ENCODE assay signal across 8 cellular contexts in the genomic region with DNA sequence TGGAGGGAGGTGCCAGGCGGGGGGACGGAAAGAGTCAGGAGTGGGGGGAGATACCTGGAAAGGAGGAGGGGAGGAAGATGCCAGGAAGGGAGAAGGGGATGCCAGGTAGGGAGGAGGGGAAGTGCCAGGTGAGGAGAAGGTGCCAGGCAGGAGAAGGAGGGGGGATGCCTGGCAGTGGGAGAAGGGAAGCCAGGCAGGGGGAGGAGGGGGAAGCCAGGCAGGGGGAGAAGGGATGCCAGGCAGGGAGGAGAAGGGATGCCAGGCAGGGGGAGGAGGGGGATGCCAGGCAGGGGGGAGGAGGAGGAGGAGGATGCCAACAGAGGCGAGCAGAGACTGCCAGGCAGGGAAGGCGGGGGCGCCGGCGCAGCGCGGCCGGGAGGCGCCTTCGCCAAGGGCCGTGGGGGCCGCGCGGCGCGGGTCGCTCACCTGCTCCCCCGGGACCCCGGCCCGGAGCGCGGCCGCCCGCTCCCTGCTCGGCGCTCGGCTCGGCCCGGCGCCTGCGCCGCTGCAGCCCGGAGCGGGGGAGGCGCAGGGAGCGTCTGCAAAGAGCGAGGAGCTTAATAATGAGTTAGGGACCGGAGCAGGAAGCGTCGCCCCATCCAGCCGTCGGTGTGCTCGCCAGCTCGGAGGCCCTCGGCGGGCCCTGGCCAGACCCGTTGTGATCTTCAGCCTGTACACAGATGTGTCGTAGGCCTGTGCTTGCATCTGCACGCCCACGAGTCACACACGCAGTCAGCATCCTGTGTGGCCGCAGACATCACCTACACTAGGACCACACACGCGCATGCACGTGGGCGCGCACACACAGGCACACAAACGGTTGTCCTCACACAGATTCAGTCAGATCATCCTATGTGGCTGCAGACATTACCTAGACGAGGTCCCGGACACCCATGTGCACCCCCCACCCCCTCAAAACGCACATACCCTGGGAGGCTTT. TPM values are rescaled to one million over a fixed set of nuclear protein-coding genes. Genes with fewer than 3 reads are reported as not detected.
DNase-seq lines count a peak whose midpoint lies in the region; ATAC-seq and TF ChIP-seq lines count a peak whose summit lies in the region.

No MANE protein-coding gene starts in this region.

- no peak overlapping the region for H2AK5ac ChIP-seq in trophoblast cell (ENCODE audit: low read length)

- DNase-seq in KG1 (lab: John Stamatoyannopoulos, UW) (peak; percentile 9), SJSA1 (ENCODE audit: low read depth in 1 of 2, low spot score in 2 of 2) (peak; percentile 41 to 57), heart right ventricle (peak; percentile 42 to 51), trophoblast cell (peak in 1 of 2 donors; percentile 16), tibial nerve (ENCODE audit: low spot score in 2 of 2) (peak in 1 of 2 donors; percentile 32)
- DNase-seq in activated naive CD8-positive, alpha-beta T cell treated with anti-CD3 and anti-CD28 coated beads, Interleukin-2, amount 10 ng/mL, durations not matched to agents 7 days and 5 days, result peak; percentile 74

- no peak overlapping the region for H3K9ac ChIP-seq in trophoblast cell (ENCODE audit: low read length)

- H4K8ac ChIP-seq in trophoblast cell (ENCODE audit: low read depth, low read length), result no peak overlapping the region

- H3K4me2 ChIP-seq in trophoblast cell (ENCODE audit: low read length), result peak overlapping the region; percentile 71

- peak overlapping the region; percentile 72 for H3K4me3 Mint-ChIP-seq in activated naive CD8-positive, alpha-beta T cell treated with anti-CD3 and anti-CD28 coated beads, Interleukin-2, amount 10 ng/mL, durations not matched to agents 7 days and 5 days

- H3K36me3 ChIP-seq in SJSA1 (no peaks in the 10 kb centered on the region), heart right ventricle (no peaks in the 10 kb centered on the region), trophoblast cell (ENCODE audit: control insufficient read depth in 1 of 2, insufficient read depth in 2 of 2, low read length in 2 of 2) (no peaks in the 10 kb centered on the region), tibial nerve (peaks cover 0 to 10% (median 0%) of the 10 kb centered on the region in 3 donors)

- no peaks in the 10 kb centered on the region for H3K36me3 Mint-ChIP-seq in activated naive CD8-positive, alpha-beta T cell treated with anti-CD3 and anti-CD28 coated beads, Interleukin-2, amount 10 ng/mL, durations not matched to agents 7 days and 5 days

- peak; percentile 19 to 52 for TF ChIP-seq POLR2A in tibial nerve (IDR thresholded peaks at IDR 0.05)

- H3K4me1 Mint-ChIP-seq in activated naive CD8-positive, alpha-beta T cell treated with anti-CD3 and anti-CD28 coated beads, Interleukin-2, amount 10 ng/mL, durations not matched to agents 7 days and 5 days, result peaks cover 24% of the 10 kb centered on the region

- no peaks in the 10 kb centered on the region for H3K9me3 Mint-ChIP-seq in activated naive CD8-positive, alpha-beta T cell treated with anti-CD3 and anti-CD28 coated beads, Interleukin-2, amount 10 ng/mL, durations not matched to agents 7 days and 5 days

- TF ChIP-seq CTCF in heart right ventricle (IDR thresholded peaks at IDR 0.05), result no peak
- TF ChIP-seq CTCF in tibial nerve (IDR thresholded peaks at IDR 0.05), result no peak

- H3K27ac ChIP-seq in SJSA1 (no peak overlapping the region), heart right ventricle (no peak overlapping the region), trophoblast cell (ENCODE audit: low read depth, low read length) (no peak overlapping the region), tibial nerve (peak overlapping the region in 3 of 4 donors; percentile 19 to 76 (median 48))

- H4K91ac ChIP-seq in trophoblast cell (ENCODE audit: low read depth, low read length), result no peak overlapping the region

- H3K4ac ChIP-seq in trophoblast cell (ENCODE audit: low read depth, low read length), result no peak overlapping the region

- intact Hi-C loops in heart right ventricle (cut with DNase I), result no loop called here

- ATAC-seq in GM18498 (IDR thresholded peaks at IDR 0.05; ENCODE audit: unreplicated experiment) (peak; percentile 72), heart right ventricle (peak; percentile 42 to 85 (median 67)), HG03097 (IDR thresholded peaks at IDR 0.05; ENCODE audit: low FRiP score, unreplicated experiment) (no peak)
- peak; percentile 67 for ATAC-seq in activated naive CD8-positive, alpha-beta T cell treated with anti-CD3 and anti-CD28 coated beads, Interleukin-2, amount 10 ng/mL, durations not matched to agents 7 days and 5 days (ENCODE audit: low read depth)

- TF ChIP-seq EP300 in tibial nerve (IDR thresholded peaks at IDR 0.05), result no peak

- no peak overlapping the region for H2BK120ac ChIP-seq in trophoblast cell (ENCODE audit: insufficient read depth, low read length, poor library complexity)

- no peak overlapping the region for H3K23ac ChIP-seq in trophoblast cell (ENCODE audit: low read length)

- peaks cover 9% of the 10 kb centered on the region for H3K27me3 Mint-ChIP-seq in activated naive CD8-positive, alpha-beta T cell treated with anti-CD3 and anti-CD28 coated beads, Interleukin-2, amount 10 ng/mL, durations not matched to agents 7 days and 5 days

- peak overlapping the region; percentile 32 for H3K4me3 ChIP-seq in SJSA1
- H3K4me3 ChIP-seq in heart right ventricle, result peak overlapping the region in 9 of 10 donors; percentile 33 to 55 (median 46)
- H3K4me3 ChIP-seq in trophoblast cell (ENCODE audit: low read depth, low read length), result peak overlapping the region; percentile 59
- peak overlapping the region; percentile 16 to 62 (median 35) for H3K4me3 ChIP-seq in tibial nerve

- no peaks in the 10 kb centered on the region for H3K79me1 ChIP-seq in trophoblast cell (ENCODE audit: low read length)

- no peak overlapping the region for H2BK12ac ChIP-seq in trophoblast cell (ENCODE audit: low read length)

- no peak overlapping the region for H3K18ac ChIP-seq in trophoblast cell (ENCODE audit: low read length)

- H2BK5ac ChIP-seq in trophoblast cell (ENCODE audit: low read depth, low read length, poor library complexity), result no peak overlapping the region

- H3K27ac Mint-ChIP-seq in activated naive CD8-positive, alpha-beta T cell treated with anti-CD3 and anti-CD28 coated beads, Interleukin-2, amount 10 ng/mL, durations not matched to agents 7 days and 5 days, result peak overlapping the region; percentile 71

- no peaks in the 10 kb centered on the region for H3K9me3 ChIP-seq in SJSA1 (replicated peaks)
- H3K9me3 ChIP-seq in heart right ventricle, result no peaks in the 10 kb centered on the region
- peaks cover 2% of the 10 kb centered on the region for H3K9me3 ChIP-seq in trophoblast cell (ENCODE audit: insufficient read depth, low read depth, low read length)
- H3K9me3 ChIP-seq in tibial nerve, result no peaks in the 10 kb centered on the region

- no peaks in the 10 kb centered on the region for H3K79me2 ChIP-seq in trophoblast cell (ENCODE audit: control insufficient read depth, insufficient read depth, low read length, poor library complexity)

- H3K14ac ChIP-seq in trophoblast cell (ENCODE audit: low read length), result no peak overlapping the region

- peaks cover 9% of the 10 kb centered on the region for H3K4me1 ChIP-seq in SJSA1 (replicated peaks)
- H3K4me1 ChIP-seq in heart right ventricle, result peaks cover 0 to 33% (median 8%) of the 10 kb centered on the region in 9 donors
- peaks cover 0 to 4% of the 10 kb centered on the region in 2 experiments for H3K4me1 ChIP-seq in trophoblast cell (ENCODE audit: control insufficient read depth in 1 of 2, insufficient read depth in 2 of 2, low read length in 2 of 2)
- peaks cover 0 to 40% (median 17%) of the 10 kb centered on the region in 4 donors for H3K4me1 ChIP-seq in tibial nerve

- H4K12ac ChIP-seq in trophoblast cell (ENCODE audit: low read depth, low read length), result no peak overlapping the region

- no peak overlapping the region for H2AFZ ChIP-seq in trophoblast cell (ENCODE audit: insufficient read depth, low read length, poor library complexity)

- H3K27me3 ChIP-seq in SJSA1 (replicated peaks), result no peaks in the 10 kb centered on the region
- H3K27me3 ChIP-seq in heart right ventricle, result peaks cover 0 to 24% (median 9%) of the 10 kb centered on the region in 7 donors
- peaks cover 4% of the 10 kb centered on the region for H3K27me3 ChIP-seq in trophoblast cell (ENCODE audit: insufficient read depth, low read length)
- H3K27me3 ChIP-seq in tibial nerve, result no peaks in the 10 kb centered on the region

- POLR2A ChIA-PET in activated naive CD8-positive, alpha-beta T cell treated with anti-CD3 and anti-CD28 coated beads, Interleukin-2, amount 10 ng/mL, durations not matched to agents 7 days and 5 days (lab: Charles Lee), result interaction anchor here (0.6 to 1.1 kb wide), 5 partner anchors 10 to 65 kb away, joined by 3 to 4 read pairs (median 3); partner anchors contain the start of gene CHPF2

- WGBS in heart right ventricle, 2 donors, result 4 to 5% methylated on average over 61 to 62 of the region's 63 CpGs
- no CpG with 5 or more reads among the region's 63 CpGs for WGBS in trophoblast cell (ENCODE audit: extremely low coverage, insufficient coverage, insufficient read length)
- 1 to 5% methylated on average over 15 to 52 of the region's 63 CpGs for WGBS in tibial nerve, 2 donors

RNA-seq across cellular contexts. Expression of gene SMARCD3, which starts 28.4 kb away (rescaled TPM):
- 20.9 and 22.6 TPM in 2 replicates for total RNA-seq in SJSA1 (2014; rRNA removed; shearing (Covaris generic))
- total RNA-seq in activated naive CD8-positive, alpha-beta T cell treated with anti-CD3 and anti-CD28 coated beads, Interleukin-2, amount 10 ng/mL, durations not matched to agents 7 days and 5 days, result 10 to 100 TPM in 1 of 2 experiments, 1 to 10 TPM in 1; 7.8 to 12.6 TPM
- total RNA-seq in heart right ventricle, result 100 to 1,000 TPM in 5 of 10 donors, 10 to 100 TPM in 5; 78.0 to 119 (median 97.6) TPM
- polyA plus RNA-seq in heart right ventricle, result 100 to 1,000 TPM in 1 of 2 donors, 10 to 100 TPM in 1; 77.7 to 175 TPM
- 11.3 and 11.7 TPM in 2 replicates for polyA plus RNA-seq in trophoblast cell (2013)
- total RNA-seq in tibial nerve, result 10 to 100 TPM; 55.5 to 97.2 (median 77.3) TPM

RNA-seq across cellular contexts. Expression of gene CHPF2, which starts 44.6 kb away (rescaled TPM):
- 50.1 and 68.1 TPM in 2 replicates for total RNA-seq in SJSA1 (2014; rRNA removed; shearing (Covaris generic))
- total RNA-seq in activated naive CD8-positive, alpha-beta T cell treated with anti-CD3 and anti-CD28 coated beads, Interleukin-2, amount 10 ng/mL, durations not matched to agents 7 days and 5 days, result 10 to 100 TPM; 44.3 to 48.4 TPM
- total RNA-seq in heart right ventricle (10 to 100 TPM; 12.1 to 22.4 (median 17.4) TPM), tibial nerve (10 to 100 TPM; 34.5 to 58.5 (median 40.2) TPM)
- 10 to 100 TPM; 19.2 to 20.9 TPM for polyA plus RNA-seq in heart right ventricle
- 22.6 and 24.6 TPM in 2 replicates for polyA plus RNA-seq in trophoblast cell (2013)

RNA-seq across cellular contexts. Expression of gene ABCF2, which starts 49.9 kb away (rescaled TPM):
- total RNA-seq in SJSA1 (2014; rRNA removed; shearing (Covaris generic)), result 52.0 and 72.6 TPM in 2 replicates
- total RNA-seq in activated naive CD8-positive, alpha-beta T cell treated with anti-CD3 and anti-CD28 coated beads, Interleukin-2, amount 10 ng/mL, durations not matched to agents 7 days and 5 days, result 10 to 100 TPM; 29.5 to 31.2 TPM
- 10 to 100 TPM; 25.2 to 33.8 (median 29.5) TPM for total RNA-seq in heart right ventricle
- polyA plus RNA-seq in heart right ventricle, result 10 to 100 TPM; 13.0 to 35.2 TPM
- polyA plus RNA-seq in trophoblast cell (2013), result 25.9 and 26.8 TPM in 2 replicates
- total RNA-seq in tibial nerve, result 10 to 100 TPM; 34.3 to 72.9 (median 34.9) TPM

Comparison
In these comparisons a context has a peak if more than half of its experiments do, and no peak if none do; other contexts are left out.
1. H3K27ac ChIP-seq: peak in tibial nerve (3 of 4); none in SJSA1 (single experiment), heart right ventricle (0 of 10) and trophoblast cell (single experiment).
2. Peak in every context shown above with its lines, with median percentiles within 50 percentile points of each other: H3K4me3 ChIP-seq.